Comparison of ENCODE assay signal across 8 cellular contexts in genomic region chr10:63707254-63707910, GRCh38.
DNase-seq lines count a peak whose midpoint lies in the region; ATAC-seq and TF ChIP-seq lines count a peak whose summit lies in the region.

No MANE protein-coding gene starts in this region.

- peak; percentile 68 to 80 for DNase-seq in NOMO-1 (lab: John Stamatoyannopoulos, UW; ENCODE audit: unreplicated experiment in 2 of 2)
- peak; percentile 99 for DNase-seq in cardiac fibroblast (ENCODE audit: low read depth in 2 of 2)
- peak; percentile 67 for DNase-seq in mucosa of gallbladder (ENCODE audit: low spot score)
- DNase-seq in glutamatergic neuron = no peak
- DNase-seq in Caco-2 = no peak

- intact Hi-C loops in Caco-2 (cut with micrococcal nuclease; ENCODE audit: unreplicated experiment) = no loop called here

- H3K4me3 ChIP-seq in cardiac fibroblast (replicated peaks in 1 of 2; ENCODE audit: low read depth in 2 of 2, low read length in 2 of 2) (no peak overlapping the region), Caco-2 (ENCODE audit: low read depth, low read length) (no peak overlapping the region)

- H3K4me3 Mint-ChIP-seq in glutamatergic neuron (ENCODE audit: unreplicated experiment) = no peak overlapping the region
- H3K4me3 Mint-ChIP-seq in Caco-2 (ENCODE audit: unreplicated experiment) = no peak overlapping the region

- H3K36me3 Mint-ChIP-seq in glutamatergic neuron (ENCODE audit: unreplicated experiment) (peaks cover 3% of the 10 kb centered on the region), Caco-2 (ENCODE audit: insufficient read depth, unreplicated experiment) (no peaks in the 10 kb centered on the region)

- H3K36me3 ChIP-seq in Caco-2 (ENCODE audit: control insufficient read depth, insufficient read depth, low read length) = no peaks in the 10 kb centered on the region

- H3K27me3 ChIP-seq in Caco-2 (replicated peaks; ENCODE audit: control insufficient read depth, insufficient read depth, low read length) = no peaks in the 10 kb centered on the region

- H3K27me3 Mint-ChIP-seq in glutamatergic neuron (ENCODE audit: unreplicated experiment) = peaks cover 1% of the 10 kb centered on the region
- no peaks in the 10 kb centered on the region for H3K27me3 Mint-ChIP-seq in Caco-2 (ENCODE audit: insufficient read depth, unreplicated experiment)

- H3K9me3 ChIP-seq in Caco-2 = no peaks in the 10 kb centered on the region

- H3K4me1 ChIP-seq in Caco-2 = peaks cover 30% of the 10 kb centered on the region

- BruUV-seq in Caco-2 (replicated peaks; lab: Mats Ljungman, UMichigan) = no TSS peak

- POLR2A ChIA-PET in Caco-2 (lab: Charles Lee) = no interaction called here

- peak; percentile 78 for ATAC-seq in GM18499 (IDR thresholded peaks at IDR 0.05; ENCODE audit: insufficient read depth, unreplicated experiment)
- peak; percentile 91 for ATAC-seq in HG02973 (IDR thresholded peaks at IDR 0.05; ENCODE audit: unreplicated experiment)

- TF ChIP-seq CTCF in 22Rv1 (IDR thresholded peaks at IDR 0.05) (no peak), cardiac fibroblast (IDR thresholded peaks at IDR 0.05; ENCODE audit: low read depth, low read length) (no peak), glutamatergic neuron (IDR thresholded peaks at IDR 0.05; ENCODE audit: partially characterized antibody, unreplicated experiment) (no peak), Caco-2 (IDR thresholded peaks at IDR 0.05; ENCODE audit: insufficient read depth in 1 of 2, low read depth in 1 of 2, low read length in 1 of 2, severe bottlenecking in 1 of 2, unreplicated experiment in 1 of 2) (no peak)

- H3K4me1 Mint-ChIP-seq in glutamatergic neuron (ENCODE audit: low read depth, unreplicated experiment) (peaks cover 17% of the 10 kb centered on the region), Caco-2 (ENCODE audit: low read depth, unreplicated experiment) (peaks cover 25% of the 10 kb centered on the region)

- H3K9me3 Mint-ChIP-seq in glutamatergic neuron (ENCODE audit: unreplicated experiment) (no peaks in the 10 kb centered on the region), Caco-2 (ENCODE audit: unreplicated experiment) (peaks cover 10% of the 10 kb centered on the region)

- CTCF ChIA-PET in Caco-2 (lab: Charles Lee) = no interaction called here

- H3K27ac Mint-ChIP-seq in glutamatergic neuron (ENCODE audit: unreplicated experiment) (no peak overlapping the region), Caco-2 (ENCODE audit: unreplicated experiment) (no peak overlapping the region)

- H3K27ac ChIP-seq in 22Rv1 = peak overlapping the region; percentile 60

Comparison
In these comparisons a context has a peak if more than half of its experiments do, and no peak if none do; other contexts are left out.
1. DNase-seq: peak in NOMO-1 (2 of 2), cardiac fibroblast (2 of 2) and mucosa of gallbladder (single experiment); none in glutamatergic neuron (single experiment) and Caco-2 (0 of 2).